Comparison of ENCODE assay signal across 16 cellular contexts in the genomic region with DNA sequence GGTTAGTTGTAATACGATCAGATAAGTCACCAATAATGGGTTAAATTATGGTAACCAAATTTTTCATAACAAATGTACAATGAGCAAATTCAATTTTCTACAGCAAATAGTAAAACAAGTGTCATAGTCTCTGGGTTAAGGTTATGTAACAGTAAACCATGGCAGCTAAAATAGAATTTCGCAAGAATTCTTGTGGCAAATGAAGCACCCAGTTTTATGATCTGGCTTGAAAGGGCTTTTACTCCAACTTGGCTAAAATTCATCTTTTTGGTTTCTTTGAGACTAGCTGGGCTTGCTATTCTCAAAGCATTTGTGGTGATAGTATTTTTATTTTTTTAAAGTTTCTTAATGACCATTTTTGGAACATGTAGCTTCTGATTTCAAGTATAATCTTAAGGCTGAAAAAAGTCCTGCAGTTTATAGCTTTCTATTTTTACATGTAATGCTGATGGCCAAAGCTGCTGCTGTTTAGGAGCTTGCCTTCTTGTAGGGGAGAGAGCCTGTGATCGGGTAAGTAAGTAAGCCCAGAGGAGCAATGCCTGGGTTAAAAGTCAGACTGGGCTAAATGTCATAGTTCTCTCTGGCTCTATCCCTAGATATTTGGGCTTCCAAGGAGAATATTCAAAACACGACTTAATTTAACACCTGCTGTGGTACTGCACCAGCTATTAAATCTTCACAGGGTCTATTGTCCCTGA. TPM values are rescaled to one million over a fixed set of nuclear protein-coding genes. Genes with fewer than 3 reads are reported as not detected.
A peak's percentile ranks its signal among the peaks of the same experiment; 100 is the strongest.
DNase-seq lines count a peak whose midpoint lies in the region; ATAC-seq, FAIRE-seq and TF ChIP-seq lines count a peak whose summit lies in the region.
"Had no signal": no experiment of that assay in that cellular context is flagged by ENCODE, and none has a peak within 500 bp of the region (broad histone marks: within the 10 kb centered on the region; RNA-seq: fewer than 3 reads in every experiment).

No MANE protein-coding gene starts in this region.

- H3K4me1 ChIP-seq in SK-N-SH (ENCODE audit: control insufficient read depth in 1 of 2, insufficient read depth in 2 of 2, low read depth in 1 of 2, low read length in 1 of 2): no peaks in the 10 kb centered on the region; a peak in 1 of 4 replicates
- H3K4me1 ChIP-seq in ascending aorta: peaks cover 0 to 6% of the 10 kb centered on the region in 2 donors
- H3K4me1 ChIP-seq in HepG2 (ENCODE audit: insufficient read depth, low read length): no peaks in the 10 kb centered on the region
- peaks cover 0 to 15% (median 4%) of the 10 kb centered on the region in 4 donors for H3K4me1 ChIP-seq in transverse colon
- H3K4me1 ChIP-seq: A549 had no signal

- H3F3A ChIP-seq in SK-N-SH (replicated peaks; ENCODE audit: insufficient read depth): peaks cover 5% of the 10 kb centered on the region

- POLR2A ChIA-PET in SK-N-SH (lab: Yijun Ruan, JAX) (no interaction called here), HepG2 (lab: Yijun Ruan, JAX) (no interaction called here)

- H4K20me1 ChIP-seq in SK-N-SH (ENCODE audit: insufficient read depth): no peaks in the 10 kb centered on the region
- H4K20me1 ChIP-seq in HepG2 (ENCODE audit: insufficient read depth, low read length): no peaks in the 10 kb centered on the region

- H3K36me3 ChIP-seq in SK-N-SH (replicated peaks in 1 of 2; ENCODE audit: control insufficient read depth in 1 of 2, insufficient read depth in 2 of 2, low read length in 1 of 2) (no peaks in the 10 kb centered on the region), ascending aorta (no peaks in the 10 kb centered on the region), HepG2 (replicated peaks in 1 of 2; ENCODE audit: control insufficient read depth in 1 of 2, insufficient read depth in 2 of 2, low read length in 2 of 2) (no peaks in the 10 kb centered on the region), transverse colon (no peaks in the 10 kb centered on the region)
- H3K36me3 ChIP-seq: cardiac muscle cell had no signal

- H3K27me3 ChIP-seq in SK-N-SH (ENCODE audit: insufficient read depth): no peaks in the 10 kb centered on the region
- no peaks in the 10 kb centered on the region for H3K27me3 ChIP-seq in ascending aorta
- H3K27me3 ChIP-seq in HepG2 (ENCODE audit: control insufficient read depth in 1 of 2, insufficient read depth in 2 of 2, low read length in 2 of 2): peaks cover 0 to 26% of the 10 kb centered on the region in 2 experiments; a peak in 1 of 5 replicates
- H3K27me3 ChIP-seq in transverse colon: no peaks in the 10 kb centered on the region
- H3K27me3 ChIP-seq: cardiac muscle cell had no signal

- TF ChIP-seq CTCF in SK-N-SH (IDR thresholded peaks at IDR 0.05) (no peak), ascending aorta (IDR thresholded peaks at IDR 0.05) (no peak), HepG2 (CRISPR knock-in tag; IDR thresholded peaks at IDR 0.05) (no peak), transverse colon (IDR thresholded peaks at IDR 0.05) (no peak)

- ATAC-seq in SK-N-SH treated with all-trans-retinoic acid at 6 μM for 48 hours (no peak), HepG2 (no peak), HG02588 (IDR thresholded peaks at IDR 0.05; ENCODE audit: unreplicated experiment) (no peak)

- 84% methylated on average over 4 of the region's 4 CpGs for WGBS in SK-N-SH (ENCODE audit: low lambda C conversion rate)
- WGBS in HepG2 (ENCODE audit: low lambda C conversion rate): 33% methylated on average over 4 of the region's 4 CpGs
- WGBS in transverse colon (ENCODE audit: low coverage in 1 of 2), 2 donors: 66% methylated on average over 2 to 4 of the region's 4 CpGs

- H2AFZ ChIP-seq in SK-N-SH (ENCODE audit: low read depth): peak overlapping the region; percentile 74; the same call in 1 of the 2 replicates
- no peak overlapping the region for H2AFZ ChIP-seq in HepG2 (ENCODE audit: low read length)

- H3K9me2 ChIP-seq in SK-N-SH: no peaks in the 10 kb centered on the region

- H3K4me2 ChIP-seq in SK-N-SH (no peak overlapping the region), HepG2 (ENCODE audit: low read depth, low read length) (no peak overlapping the region)
- H3K4me2 ChIP-seq: A549 had no signal

- FAIRE-seq in HepG2 (lab: Jason Lieb, UNC): no peak
- FAIRE-seq: A549, H54 had no signal

- TF ChIP-seq POLR2A in HepG2 (IDR thresholded peaks at IDR 0.05; ENCODE audit: insufficient read depth in 1 of 2, low read depth in 2 of 2, low read length in 2 of 2) (no peak), transverse colon (IDR thresholded peaks at IDR 0.05) (no peak)

- BruUV-seq in HepG2 (replicated peaks; lab: Mats Ljungman, UMichigan): no TSS peak

- DNase-seq in SK-N-SH (no peak), ascending aorta (ENCODE audit: low spot score in 2 of 2) (no peak), HepG2 (ENCODE audit: low spot score) (no peak), transverse colon (no peak), amygdala (lab: John Stamatoyannopoulos, UW) (no peak)
- DNase-seq in stimulated activated naive CD4-positive, alpha-beta T cell (lab: John Stamatoyannopoulos, UW): no peak
- DNase-seq: activated naive CD4-positive, alpha-beta T cell; glutamatergic neuron; right cardiac atrium; SHP77 treated with DMSO at 0.1 percent for 48 hours; stimulated activated naive CD8-positive, alpha-beta T cell treated with anti-CD3 and anti-CD28 coated beads, Interleukin-15, amount 100 ng/mL, for 72 hours had no signal

- TF ChIP-seq EP300 in SK-N-SH (IDR thresholded peaks at IDR 0.05; ENCODE audit: borderline replicate concordance in 1 of 2, low read depth in 1 of 2, low read length in 1 of 2): no peak
- TF ChIP-seq EP300 in HepG2 (IDR thresholded peaks at IDR 0.05; ENCODE audit: low read depth in 2 of 2, low read length in 2 of 2): no peak
- no peak for TF ChIP-seq EP300 in HepG2 (CRISPR knock-in tag; IDR thresholded peaks at IDR 0.05; ENCODE audit: borderline replicate concordance)
- TF ChIP-seq EP300 in transverse colon (IDR thresholded peaks at IDR 0.05; ENCODE audit: low read depth): no peak

- H3K9me3 ChIP-seq in SK-N-SH (peaks cover 10% of the 10 kb centered on the region; the same call in 1 of the 2 replicates), ascending aorta (peaks cover 5 to 11% of the 10 kb centered on the region in 2 donors), HepG2 (ENCODE audit: low read length) (peaks cover 6% of the 10 kb centered on the region; the same call in 1 of the 2 replicates), transverse colon (peaks cover 0 to 9% of the 10 kb centered on the region in 2 donors)

- H3K4me3 ChIP-seq in SK-N-SH (ENCODE audit: low read depth in 2 of 2, low read length in 1 of 2) (no peak overlapping the region), ascending aorta (no peak overlapping the region), HepG2 (replicated peaks in 1 of 3; ENCODE audit: insufficient read depth in 1 of 3, low read depth in 2 of 3, low read length in 3 of 3) (no peak overlapping the region), transverse colon (no peak overlapping the region)
- H3K4me3 ChIP-seq: A549, cardiac muscle cell had no signal

- intact Hi-C loops in ascending aorta (cut with DNase I): loop anchor here (2.0 kb wide), 1 partner anchor 55 kb away; the partner anchor contains the start of gene SYPL1
- intact Hi-C loops in HepG2 (cut with micrococcal nuclease; ENCODE audit: unreplicated experiment): loop anchor here (10.0 kb wide), 1 partner anchor 513 kb away; no protein-coding TSS in a partner anchor
- intact Hi-C loops in transverse colon (cut with DNase I; ENCODE audit: low total_unique reads): no loop called here

- no peak overlapping the region for H3K27ac ChIP-seq in SK-N-SH (ENCODE audit: low read depth in 2 of 2, low read length in 1 of 2)
- H3K27ac ChIP-seq in ascending aorta: peak overlapping the region; percentile 8 to 25
- H3K27ac ChIP-seq in HepG2 (ENCODE audit: extremely low read length, insufficient read depth, low read length): no peak overlapping the region
- peak overlapping the region in 3 of 4 donors; percentile 6 to 57 (median 26) for H3K27ac ChIP-seq in transverse colon
- H3K27ac ChIP-seq: A549, cardiac muscle cell had no signal

- CTCF ChIA-PET in SK-N-SH (lab: Yijun Ruan, JAX) (interaction anchor here (0.6 to 25.2 kb wide), 41 partner anchors 9 to 1245 kb away, joined by 3 to 593 read pairs (median 3); no protein-coding TSS in a partner anchor), HepG2 (lab: Yijun Ruan, JAX; ENCODE audit: low intra/inter-chr PET ratio, low total read pairs) (interaction anchor here (1.5 kb wide), 1 partner anchor 111 kb away, joined by 6 read pairs; no protein-coding TSS in a partner anchor)

- H3K79me2 ChIP-seq in SK-N-SH (ENCODE audit: insufficient read depth): no peaks in the 10 kb centered on the region
- no peaks in the 10 kb centered on the region for H3K79me2 ChIP-seq in HepG2 (ENCODE audit: insufficient read depth, low read length)

- H3K9ac ChIP-seq in SK-N-SH (no peak overlapping the region), HepG2 (ENCODE audit: insufficient read depth, low read depth, low read length) (no peak overlapping the region)

- in situ Hi-C loops in HepG2 (cut with HindIII; ENCODE audit: extremely low pct_ligation_motif_present, low pct_unique_long_range_greater_than_20kb) (no loop called here), transverse colon (cut with MboI; ENCODE audit: low pct_ligation_motif_present in 1 of 4, low pct_unique_long_range_greater_than_20kb in 1 of 4, low sequenced_read_pairs in 3 of 4) (loop anchor here in 2 of 4 donors (25.0 kb wide), 2 partner anchors 405 to 505 kb away; no protein-coding TSS in a partner anchor)

- no peak for TF ChIP-seq RAD21 in SK-N-SH (IDR thresholded peaks at IDR 0.05; ENCODE audit: low read length)
- TF ChIP-seq RAD21 in HepG2 (CRISPR knock-in tag; IDR thresholded peaks at IDR 0.05): no peak

RNA-seq across cellular contexts. Expression of gene SYPL1, which starts 55.5 kb away (rescaled TPM):
- polyA plus RNA-seq in SK-N-SH (2012; rRNA removed): 72.4 and 98.7 TPM in 2 replicates
- polyA plus RNA-seq in SK-N-SH (2012; cell fraction: cytosol; rRNA removed): 120 and 138 TPM in 2 replicates
- 14.7 and 39.4 TPM in 2 replicates for polyA plus RNA-seq in SK-N-SH (2012; cell fraction: nucleus; rRNA removed)
- total RNA-seq in ascending aorta: 17.5 TPM
- 25.7 and 27.5 TPM in 2 replicates for total RNA-seq in HepG2 (2016; rRNA removed; fragmentation: Illumina TruSeq; extraction: Trizol)
- total RNA-seq in HepG2 (2016; cell fraction: cytosol; rRNA removed; fragmentation: Illumina TruSeq; extraction: Trizol; ENCODE audit: low read depth): 7.4 and 7.8 TPM in 2 replicates
- total RNA-seq in HepG2 (2016; cell fraction: insoluble cytoplasmic fraction; rRNA removed; fragmentation: Illumina TruSeq; extraction: Trizol): 19.4 and 28.6 TPM in 2 replicates
- total RNA-seq in HepG2 (2016; cell fraction: membrane; rRNA removed; fragmentation: Illumina TruSeq; extraction: Trizol): 14.0 and 17.5 TPM in 2 replicates
- 45.1 and 48.0 TPM in 2 replicates for total RNA-seq in HepG2 (2016; cell fraction: nucleus; rRNA removed; fragmentation: Illumina TruSeq; extraction: Trizol)
- polyA plus RNA-seq in HepG2 (2011; rRNA removed): 32.9 and 40.2 TPM in 2 replicates
- polyA plus RNA-seq in HepG2 (2011; cell fraction: cytosol; rRNA removed): 20.4 and 33.2 TPM in 2 replicates
- 7.1 and 9.3 TPM in 2 replicates for polyA plus RNA-seq in HepG2 (2011; cell fraction: nucleus; rRNA removed)
- 44.2 and 45.6 TPM in 2 replicates for polyA plus RNA-seq in HepG2 (2012)
- polyA plus RNA-seq in HepG2 (2016; cell fraction: cytosol; fragmentation: Illumina TruSeq; extraction: Trizol; ENCODE audit: low read depth): 8.7 TPM in 2 replicates
- 42.0 and 43.1 TPM in 2 replicates for polyA plus RNA-seq in HepG2 (2016; cell fraction: insoluble cytoplasmic fraction; fragmentation: Illumina TruSeq; extraction: Trizol; ENCODE audit: low read depth)
- 15.9 and 18.3 TPM in 2 replicates for polyA plus RNA-seq in HepG2 (2016; cell fraction: membrane; fragmentation: Illumina TruSeq; extraction: Trizol; ENCODE audit: low read depth)
- 71.1 and 87.2 TPM in 2 replicates for polyA plus RNA-seq in HepG2 (2016; cell fraction: nucleus; fragmentation: Illumina TruSeq; extraction: Trizol; ENCODE audit: insufficient read depth, low read depth)
- 30.6 and 35.4 TPM in 2 replicates for polyA minus RNA-seq in HepG2 (2011; rRNA and poly(A)+ RNA removed; ENCODE audit: low replicate concordance)
- polyA minus RNA-seq in HepG2 (2011; cell fraction: cytosol; rRNA and poly(A)+ RNA removed): 23.1 and 27.5 TPM in 2 replicates
- 19.3 and 28.8 TPM in 2 replicates for polyA minus RNA-seq in HepG2 (2011; cell fraction: nucleus; rRNA and poly(A)+ RNA removed)
- 10 to 100 TPM; 36.7 to 81.8 (median 59.5) TPM for total RNA-seq in transverse colon

Comparison
In these comparisons a context has a peak if more than half of its experiments do, and no peak if none do; other contexts are left out.
1. H3K27ac ChIP-seq: peak in ascending aorta (2 of 2) and transverse colon (3 of 4); none in SK-N-SH (0 of 2) and HepG2 (single experiment).